ENCODE assay signal across 8 cellular contexts in the genomic region with DNA sequence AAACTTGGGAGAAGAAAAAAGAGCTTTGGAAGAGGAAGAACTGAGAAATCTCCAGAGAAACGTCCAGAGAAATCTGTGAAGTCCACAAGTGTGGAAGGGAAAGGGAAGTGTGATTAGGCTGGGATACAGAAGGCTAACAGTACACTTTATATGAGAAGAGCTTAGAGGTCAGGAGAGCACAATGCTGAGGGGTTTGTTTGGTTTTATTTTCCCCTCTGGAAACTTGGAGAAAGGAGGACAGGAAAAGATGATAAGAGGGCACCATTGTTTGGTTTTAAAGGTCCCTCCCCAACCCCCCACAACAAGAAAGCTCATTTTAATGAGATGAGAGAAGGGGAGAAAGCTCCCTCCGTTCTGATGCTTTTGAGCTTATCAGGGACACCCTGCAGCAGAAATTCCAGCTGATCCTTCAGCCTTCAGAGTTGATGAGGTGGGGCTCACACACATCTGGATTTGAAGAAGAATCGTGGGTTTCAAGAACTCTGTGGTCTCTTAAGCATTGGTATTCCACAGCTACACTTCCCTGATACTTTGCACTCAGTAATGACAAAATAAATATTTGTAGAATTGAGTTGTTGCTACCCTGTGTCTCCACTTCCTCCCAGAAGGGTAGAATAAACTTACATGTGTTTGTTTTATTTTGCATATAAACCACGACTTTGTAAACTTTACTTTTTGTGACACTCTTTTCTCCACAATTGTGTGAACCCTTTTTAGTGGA. TPM values are rescaled to one million over a fixed set of nuclear protein-coding genes. Genes with fewer than 3 reads are reported as not detected.
A peak's percentile ranks its signal among the peaks of the same experiment; 100 is the strongest.
DNase-seq lines count a peak whose midpoint lies in the region; ATAC-seq and TF ChIP-seq lines count a peak whose summit lies in the region.

No MANE protein-coding gene starts in this region.

- H3K4me3 ChIP-seq in CD8-positive, alpha-beta T cell (ENCODE audit: low read depth, low read length), result peak overlapping the region; percentile 65
- H3K4me3 ChIP-seq in PC-9, result peak overlapping the region; percentile 94
- H3K4me3 ChIP-seq in psoas muscle, result peak overlapping the region; percentile 69

- H3K36me3 ChIP-seq in CD8-positive, alpha-beta T cell (ENCODE audit: insufficient read depth, low read length), result no peaks in the 10 kb centered on the region
- peaks cover 14% of the 10 kb centered on the region for H3K36me3 ChIP-seq in PC-9 (ENCODE audit: low read depth)
- H3K36me3 ChIP-seq in psoas muscle (ENCODE audit: insufficient read depth in 1 of 2, low read depth in 1 of 2), result no peaks in the 10 kb centered on the region

- H3K27me3 ChIP-seq in CD8-positive, alpha-beta T cell (ENCODE audit: insufficient read depth, low read length), result no peaks in the 10 kb centered on the region
- H3K27me3 ChIP-seq in PC-9 (ENCODE audit: insufficient read depth, low read depth) (no peaks in the 10 kb centered on the region), psoas muscle (ENCODE audit: insufficient read depth in 3 of 3, low read length in 2 of 3) (peaks cover 0 to 22% (median 0%) of the 10 kb centered on the region in 3 donors)

- peaks cover 23% of the 10 kb centered on the region for H3K36me3 Mint-ChIP-seq in CD8-positive, alpha-beta T cell
- H3K36me3 Mint-ChIP-seq in endothelial cell (ENCODE audit: low read depth, unreplicated experiment), result peaks cover 4% of the 10 kb centered on the region

- H3K79me2 ChIP-seq in PC-9 (ENCODE audit: low read depth), result peaks cover 91% of the 10 kb centered on the region

- H3K4me1 Mint-ChIP-seq in CD8-positive, alpha-beta T cell (ENCODE audit: low read depth), result peaks cover 78% of the 10 kb centered on the region
- H3K4me1 Mint-ChIP-seq in endothelial cell (ENCODE audit: unreplicated experiment), result peaks cover 42% of the 10 kb centered on the region

- H3K4me3 Mint-ChIP-seq in CD8-positive, alpha-beta T cell, result peak overlapping the region; percentile 98
- H3K4me3 Mint-ChIP-seq in endothelial cell (ENCODE audit: unreplicated experiment), result peak overlapping the region; percentile 93

- DNase-seq in CD8-positive, alpha-beta T cell, result no peak
- DNase-seq in PC-9, result no peak
- DNase-seq in endothelial cell (ENCODE audit: low spot score), result no peak
- no peak for DNase-seq in psoas muscle
- no peak for DNase-seq in HEK293T (ENCODE audit: extremely low spot score)

- no peaks in the 10 kb centered on the region for H3K9me3 Mint-ChIP-seq in CD8-positive, alpha-beta T cell
- H3K9me3 Mint-ChIP-seq in endothelial cell (ENCODE audit: unreplicated experiment), result no peaks in the 10 kb centered on the region

- peak overlapping the region; percentile 71 for H3K27ac ChIP-seq in CD8-positive, alpha-beta T cell (ENCODE audit: low read depth, low read length)
- H3K27ac ChIP-seq in PC-9 (peak overlapping the region; percentile 74), psoas muscle (no peak overlapping the region)

- BruUV-seq in PC-9 (replicated peaks; lab: Mats Ljungman, UMichigan), result no TSS peak

- WGBS in psoas muscle, 3 donors, result 53 to 59% (median 57%) methylated on average over 4 of the region's 4 CpGs

- no peaks in the 10 kb centered on the region; the same call in 1 of the 2 replicates for H3F3A ChIP-seq in PC-9 (ENCODE audit: insufficient read depth, low read depth)

- no peak for TF ChIP-seq CTCF in CD8-positive, alpha-beta T cell (IDR thresholded peaks at IDR 0.05)
- TF ChIP-seq CTCF in PC-9 (conservative IDR thresholded peaks at IDR 0.05) (no peak), endothelial cell (IDR thresholded peaks at IDR 0.05; ENCODE audit: unreplicated experiment) (no peak), psoas muscle (IDR thresholded peaks at IDR 0.05) (no peak)

- H3K4me1 ChIP-seq in CD8-positive, alpha-beta T cell (ENCODE audit: insufficient read depth, low read length), result peaks cover 61% of the 10 kb centered on the region
- peaks cover 68% of the 10 kb centered on the region for H3K4me1 ChIP-seq in PC-9 (replicated peaks; ENCODE audit: insufficient read depth)
- H3K4me1 ChIP-seq in psoas muscle, result peaks cover 7% of the 10 kb centered on the region

- H3K27me3 Mint-ChIP-seq in CD8-positive, alpha-beta T cell (ENCODE audit: low read depth), result peaks cover 2% of the 10 kb centered on the region
- H3K27me3 Mint-ChIP-seq in endothelial cell (ENCODE audit: unreplicated experiment), result peaks cover 2% of the 10 kb centered on the region

- no peaks in the 10 kb centered on the region for H3K9me3 ChIP-seq in CD8-positive, alpha-beta T cell (ENCODE audit: low read length)
- H3K9me3 ChIP-seq in PC-9 (ENCODE audit: insufficient read depth, low read depth), result no peaks in the 10 kb centered on the region
- no peaks in the 10 kb centered on the region for H3K9me3 ChIP-seq in psoas muscle

- intact Hi-C loops in CD8-positive, alpha-beta T cell (cut with DNase I, micrococcal nuclease), result loop anchor here (1.0 to 10.0 kb wide), 3 partner anchors 10 to 223 kb away; a partner anchor contains a TSS
- intact Hi-C loops in PC-9 (cut with micrococcal nuclease; ENCODE audit: unreplicated experiment), result loop anchor here (2.0 kb wide), 2 partner anchors 13 to 39 kb away; no protein-coding TSS in a partner anchor
- intact Hi-C loops in psoas muscle (cut with DNase I), result no loop called here

- no peaks in the 10 kb centered on the region for H4K20me1 ChIP-seq in PC-9 (ENCODE audit: insufficient read depth)

- no peak overlapping the region for H2AFZ ChIP-seq in PC-9

- CTCF ChIA-PET in CD8-positive, alpha-beta T cell (lab: Charles Lee), result interaction anchor here (0.8 to 18.4 kb wide), 6 partner anchors 10 to 79 kb away, joined by 3 to 187 read pairs (median 20); no protein-coding TSS in a partner anchor
- CTCF ChIA-PET in PC-9 (lab: Charles Lee) (interaction anchor here (0.6 to 1.6 kb wide), 6 partner anchors 31 to 96 kb away, joined by 3 to 8 read pairs (median 3); no protein-coding TSS in a partner anchor), HEK293T (lab: Yijun Ruan, JAX) (interaction anchor here (0.5 to 1.3 kb wide), 2 partner anchors 31 to 282 kb away, joined by 4 to 6 read pairs; no protein-coding TSS in a partner anchor)

- H3K9me2 ChIP-seq in PC-9 (ENCODE audit: insufficient read depth), result no peaks in the 10 kb centered on the region

- peak overlapping the region; percentile 97 for H3K27ac Mint-ChIP-seq in CD8-positive, alpha-beta T cell
- H3K27ac Mint-ChIP-seq in endothelial cell (ENCODE audit: unreplicated experiment), result peak overlapping the region; percentile 76

- no peak for ATAC-seq in CD8-positive, alpha-beta T cell
- no peak for ATAC-seq in psoas muscle
- ATAC-seq in GM21825 (IDR thresholded peaks at IDR 0.05; ENCODE audit: unreplicated experiment), result no peak
- no peak for ATAC-seq in GM21526 (IDR thresholded peaks at IDR 0.05; ENCODE audit: low FRiP score, unreplicated experiment)
- ATAC-seq in HG03378 (IDR thresholded peaks at IDR 0.05; ENCODE audit: unreplicated experiment), result no peak

- H3K4me2 ChIP-seq in PC-9, result peak overlapping the region; percentile 98

- POLR2A ChIA-PET in CD8-positive, alpha-beta T cell (lab: Charles Lee), result interaction anchor here (0.9 to 5.3 kb wide), 6 partner anchors 11 to 227 kb away, joined by 3 to 69 read pairs (median 10); a partner anchor contains a TSS
- POLR2A ChIA-PET in PC-9 (lab: Charles Lee; ENCODE audit: unreplicated experiment) (interaction anchor here (0.6 to 1.3 kb wide), 6 partner anchors 38 to 227 kb away, joined by 3 to 12 read pairs (median 4); no protein-coding TSS in a partner anchor), HEK293T (lab: Yijun Ruan, JAX) (no interaction called here)

TF ChIP-seq in HEK293T, 16 proteins besides CTCF, POLR2A, EP300 and RAD21:
- TF ChIP-seq ZNF384 (IDR thresholded peaks at IDR 0.05) (no peak), FOXM1 (IDR thresholded peaks at IDR 0.05; ENCODE audit: borderline replicate concordance) (no peak), L3MBTL2 (conservative IDR thresholded peaks at IDR 0.05) (no peak), HDGF (IDR thresholded peaks at IDR 0.05; ENCODE audit: borderline replicate concordance) (no peak), NFRKB (IDR thresholded peaks at IDR 0.05) (no peak), BHLHE40 (IDR thresholded peaks at IDR 0.05; ENCODE audit: borderline replicate concordance) (no peak), SP1 (IDR thresholded peaks at IDR 0.05) (no peak), FOXA1 (IDR thresholded peaks at IDR 0.05) (no peak), CTBP1 (IDR thresholded peaks at IDR 0.05; ENCODE audit: borderline replicate concordance) (no peak), ELF4 (IDR thresholded peaks at IDR 0.05) (no peak), SUZ12 (IDR thresholded peaks at IDR 0.05) (no peak), LEF1 (IDR thresholded peaks at IDR 0.05; ENCODE audit: borderline replicate concordance) (no peak)
- TF ChIP-seq, protein P1, sequence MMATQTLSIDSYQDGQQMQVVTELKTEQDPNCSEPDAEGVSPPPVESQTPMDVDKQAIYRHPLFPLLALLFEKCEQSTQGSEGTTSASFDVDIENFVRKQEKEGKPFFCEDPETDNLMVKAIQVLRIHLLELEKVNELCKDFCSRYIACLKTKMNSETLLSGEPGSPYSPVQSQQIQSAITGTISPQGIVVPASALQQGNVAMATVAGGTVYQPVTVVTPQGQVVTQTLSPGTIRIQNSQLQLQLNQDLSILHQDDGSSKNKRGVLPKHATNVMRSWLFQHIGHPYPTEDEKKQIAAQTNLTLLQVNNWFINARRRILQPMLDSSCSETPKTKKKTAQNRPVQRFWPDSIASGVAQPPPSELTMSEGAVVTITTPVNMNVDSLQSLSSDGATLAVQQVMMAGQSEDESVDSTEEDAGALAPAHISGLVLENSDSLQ (IDR thresholded peaks at IDR 0.05), result no peak

RNA-seq across cellular contexts. Expression of a gene that starts 1.9 kb away (rescaled TPM):
- total RNA-seq in CD8-positive, alpha-beta T cell, result 10 to 100 TPM; 12.7 to 13.0 TPM
- 84.6 and 90.4 TPM in 2 replicates for total RNA-seq in PC-9 (2021)
- 47.1 TPM for total RNA-seq in endothelial cell (ENCODE audit: unreplicated experiment)
- total RNA-seq in psoas muscle, result 1 to 10 TPM in 3 of 4 donors, under 1 TPM in 1; 0.90 to 3.9 (median 3.0) TPM
- polyA plus RNA-seq in psoas muscle, result 1 to 10 TPM in 1 of 3 donors, under 1 TPM in 2; 0.57 to 2.3 (median 0.90) TPM

Comparison
In these comparisons a context has a peak if more than half of its experiments do, and no peak if none do; other contexts are left out.
1. intact Hi-C loops: an anchor here in CD8-positive, alpha-beta T cell (1.0 to 10.0 kb wide) and PC-9 (2.0 kb wide); none called in psoas muscle.